29 cellular contexts compared by ENCODE assay signal in the genomic region with DNA sequence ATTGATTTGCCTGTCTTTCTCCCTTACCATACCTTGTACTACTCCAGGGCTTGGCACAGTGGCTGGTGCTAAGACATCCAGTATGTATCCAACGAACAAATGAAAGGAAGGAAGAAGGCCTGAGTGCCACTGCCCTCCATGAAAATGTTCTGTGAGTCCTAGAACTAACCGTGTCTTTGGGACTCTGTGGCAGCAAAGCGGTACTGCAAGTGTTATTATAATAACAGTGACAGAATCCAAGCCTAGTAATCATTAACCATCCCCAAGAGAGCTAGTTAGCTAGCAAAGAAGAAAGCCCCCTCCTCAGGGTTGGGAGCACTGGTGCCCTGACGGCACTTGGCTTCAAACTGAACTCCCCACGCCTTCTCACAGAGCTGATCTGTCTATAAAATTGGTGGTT.
"Had no signal": no experiment of that assay in that cellular context is flagged by ENCODE, and none has a peak within 500 bp of the region (broad histone marks: within the 10 kb centered on the region; RNA-seq: fewer than 3 reads in every experiment).

No MANE protein-coding gene starts in this region.

- FAIRE-seq: kidney, TTC549 had no signal

- H3K9me3 ChIP-seq: adrenal gland, ascending aorta, gastrocnemius medialis had no signal

- H3K4me1 ChIP-seq: adrenal gland, ascending aorta, esophagus muscularis mucosa, gastrocnemius medialis, left lung had no signal

- H3K27me3 Mint-ChIP-seq: activated T-cell treated with anti-CD3 and anti-CD28 coated beads, Interleukin-2, amount 50 U/mL, for 24 hours; activated T-helper 17 cell treated with anti-CD3 and anti-CD28 coated beads, Interleukin-2, amount 50 U/mL, for 72 hours; stimulated activated memory B cell treated with anti-CD40 and anti-IgM and Interleukin-4, amounts not matched to agents 10 μg/mL and 1 μg/mL and 100 μg/mL, for 72 hours had no signal

- H3K27ac ChIP-seq: adrenal gland, ascending aorta, esophagus muscularis mucosa, gastrocnemius medialis, left lung, parathyroid adenoma, thoracic aorta, upper lobe of left lung had no signal

- H3K4me2 ChIP-seq: smooth muscle cell had no signal

- H3K27ac Mint-ChIP-seq: activated naive CD8-positive, alpha-beta T cell; activated T-cell treated with anti-CD3 and anti-CD28 coated beads, Interleukin-2, amount 50 U/mL, for 24 hours; activated T-helper 17 cell treated with anti-CD3 and anti-CD28 coated beads, Interleukin-2, amount 50 U/mL, for 72 hours; mesothelial cell of epicardium; naive thymus-derived CD8-positive, alpha-beta T cell; stimulated activated memory B cell treated with anti-CD40 and anti-IgM and Interleukin-4, amounts not matched to agents 10 μg/mL and 1 μg/mL and 100 μg/mL, for 72 hours; T-cell had no signal

- H3K9ac ChIP-seq: parathyroid adenoma had no signal

- H3K4me1 Mint-ChIP-seq: activated T-helper 17 cell treated with anti-CD3 and anti-CD28 coated beads, Interleukin-2, amount 50 U/mL, for 72 hours; mesothelial cell of epicardium; naive thymus-derived CD8-positive, alpha-beta T cell; stimulated activated memory B cell treated with anti-CD40 and anti-IgM and Interleukin-4, amounts not matched to agents 10 μg/mL and 1 μg/mL and 100 μg/mL, for 72 hours; T-cell had no signal

- H3K4me3 Mint-ChIP-seq: activated naive CD8-positive, alpha-beta T cell; activated T-cell treated with anti-CD3 and anti-CD28 coated beads, Interleukin-2, amount 50 U/mL, for 24 hours; activated T-helper 17 cell treated with anti-CD3 and anti-CD28 coated beads, Interleukin-2, amount 50 U/mL, for 72 hours; mesothelial cell of epicardium; naive thymus-derived CD8-positive, alpha-beta T cell; stimulated activated memory B cell treated with anti-CD40 and anti-IgM and Interleukin-4, amounts not matched to agents 10 μg/mL and 1 μg/mL and 100 μg/mL, for 72 hours; T-cell had no signal

- H3K36me3 ChIP-seq: adrenal gland, ascending aorta, esophagus muscularis mucosa, gastrocnemius medialis, left lung, thoracic aorta, upper lobe of left lung had no signal

- ATAC-seq: activated T-helper 17 cell treated with anti-CD3 and anti-CD28 coated beads, Interleukin-2, amount 50 U/mL, for 72 hours; gastrocnemius medialis; left lung; naive thymus-derived CD8-positive, alpha-beta T cell; sciatic nerve; stimulated activated memory B cell treated with anti-CD40 and anti-IgM and Interleukin-4, amounts not matched to agents 10 μg/mL and 1 μg/mL and 100 μg/mL, for 72 hours; T-cell had no signal

- H3K27me3 ChIP-seq: adrenal gland, ascending aorta, gastrocnemius medialis, left lung, upper lobe of left lung had no signal

- H2AFZ ChIP-seq: parathyroid adenoma had no signal

- H3K36me3 Mint-ChIP-seq: activated naive CD8-positive, alpha-beta T cell; mesothelial cell of epicardium; naive thymus-derived CD8-positive, alpha-beta T cell; stimulated activated memory B cell treated with anti-CD40 and anti-IgM and Interleukin-4, amounts not matched to agents 10 μg/mL and 1 μg/mL and 100 μg/mL, for 72 hours; T-cell had no signal

- H3K4me3 ChIP-seq: adrenal gland, ascending aorta, esophagus muscularis mucosa, gastrocnemius medialis, left lung, smooth muscle cell, thoracic aorta, upper lobe of left lung had no signal

- DNase-seq: activated CD4-positive, alpha-beta T cell treated with anti-CD3 and anti-CD28 coated beads for 1 hour; activated CD4-positive, alpha-beta T cell treated with anti-CD3 and anti-CD28 coated beads, Interleukin-2, amount 50 U/mL, for 1 hour; activated CD8-positive, alpha-beta memory T cell treated with anti-CD3 and anti-CD28 coated beads for 24 hours; activated CD8-positive, alpha-beta memory T cell treated with anti-CD3 and anti-CD28 coated beads, Interleukin-2, amount 50 U/mL, for 4 hours; activated naive CD4-positive, alpha-beta T cell; activated T-cell treated with anti-CD3 and anti-CD28 coated beads, Interleukin-2, amount 50 U/mL, for 24 hours; adrenal gland; central memory CD4-positive, alpha-beta T cell; dermis blood vessel endothelial cell; effector memory CD4-positive, alpha-beta T cell; gastrocnemius medialis; kidney; left lung; mammary epithelial cell; naive thymus-derived CD8-positive, alpha-beta T cell; stimulated activated CD4-positive, alpha-beta T cell treated with anti-CD3 and anti-CD28 coated beads, Interleukin-15, amount 100 ng/mL, for 24 hours; T-cell; upper lobe of left lung had no signal
